Comparison of ENCODE assay signal across 1 cellular context in genomic region chr12:32135967-32136366, GRCh38.
TF ChIP-seq lines count a peak whose summit lies in the region.

No MANE protein-coding gene starts in this region.

TF ChIP-seq in HepG2, 621 proteins besides CTCF, POLR2A, EP300 and RAD21 (continued from another document and continues in another):
- TF ChIP-seq, protein P1, sequence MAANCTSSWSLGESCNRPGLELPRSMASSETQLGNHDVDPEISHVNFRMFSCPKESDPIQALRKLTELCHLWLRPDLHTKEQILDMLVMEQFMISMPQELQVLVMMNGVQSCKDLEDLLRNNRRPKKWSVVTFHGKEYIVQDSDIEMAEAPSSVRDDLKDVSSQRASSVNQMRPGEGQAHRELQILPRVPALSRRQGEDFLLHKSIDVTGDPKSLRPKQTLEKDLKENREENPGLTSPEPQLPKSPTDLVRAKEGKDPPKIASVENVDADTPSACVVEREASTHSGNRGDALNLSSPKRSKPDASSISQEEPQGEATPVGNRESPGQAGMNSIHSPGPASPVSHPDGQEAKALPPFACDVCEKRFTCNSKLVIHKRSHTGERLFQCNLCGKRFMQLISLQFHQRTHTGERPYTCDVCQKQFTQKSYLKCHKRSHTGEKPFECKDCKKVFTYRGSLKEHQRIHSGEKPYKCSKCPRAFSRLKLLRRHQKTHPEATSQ (CRISPR knock-in tag; IDR thresholded peaks at IDR 0.05; ENCODE audit: borderline replicate concordance), result no peak
- no peak for TF ChIP-seq ATF7-NPFF (CRISPR knock-in tag; IDR thresholded peaks at IDR 0.05; ENCODE audit: low read depth)
- no peak for TF ChIP-seq PRPF4 (IDR thresholded peaks at IDR 0.05; ENCODE audit: low read depth, low read length, poor library complexity, severe bottlenecking)
- no peak for TF ChIP-seq KLF6 (CRISPR knock-in tag; IDR thresholded peaks at IDR 0.05)
- peak; percentile 73; the same call in 1 of the 2 replicates for TF ChIP-seq ARID5B (CRISPR knock-in tag; IDR thresholded peaks at IDR 0.05)
- TF ChIP-seq MIER3 (CRISPR knock-in tag; IDR thresholded peaks at IDR 0.05; ENCODE audit: borderline replicate concordance), result 0 out of 2 replicates have a peak, but pooled peaks have one; percentile 31
- no peak for TF ChIP-seq MIER2 (CRISPR knock-in tag; IDR thresholded peaks at IDR 0.05)
- TF ChIP-seq ZNF260 (CRISPR knock-in tag; IDR thresholded peaks at IDR 0.05; ENCODE audit: borderline replicate concordance, low read depth), result no peak
- no peak for TF ChIP-seq HNRNPUL1 (IDR thresholded peaks at IDR 0.05; ENCODE audit: low read depth, low read length)
- no peak for TF ChIP-seq ZNF644 (CRISPR knock-in tag; IDR thresholded peaks at IDR 0.05; ENCODE audit: low read depth)
- TF ChIP-seq MTERF4 (CRISPR knock-in tag; IDR thresholded peaks at IDR 0.05), result no peak
- no peak for TF ChIP-seq GABPA (IDR thresholded peaks at IDR 0.05; ENCODE audit: low read depth, low read length)
- TF ChIP-seq GABPA (CRISPR knock-in tag; IDR thresholded peaks at IDR 0.05; ENCODE audit: low read depth), result no peak
- peak; percentile 45; the same call in 1 of the 2 replicates for TF ChIP-seq FOXA3 (CRISPR knock-in tag; IDR thresholded peaks at IDR 0.05)
- no peak for TF ChIP-seq MBD4 (IDR thresholded peaks at IDR 0.05; ENCODE audit: borderline replicate concordance, low read length)
- TF ChIP-seq ZBTB21 (CRISPR knock-in tag; IDR thresholded peaks at IDR 0.05), result peak; percentile 86
- no peak for TF ChIP-seq GTF3A (CRISPR knock-in tag; conservative IDR thresholded peaks at IDR 0.05)
- TF ChIP-seq KAT2B (IDR thresholded peaks at IDR 0.05; ENCODE audit: borderline replicate concordance, low read depth, low read length), result peak; percentile 35; the same call in 1 of the 2 replicates
- TF ChIP-seq PPARG (CRISPR knock-in tag; conservative IDR thresholded peaks at IDR 0.05), result peak; percentile 30; the same call in 1 of the 2 replicates
- TF ChIP-seq ZNF737 (CRISPR knock-in tag; IDR thresholded peaks at IDR 0.05; ENCODE audit: borderline replicate concordance), result no peak
- TF ChIP-seq ZNF83 (CRISPR knock-in tag; IDR thresholded peaks at IDR 0.05; ENCODE audit: borderline replicate concordance), result no peak
- no peak for TF ChIP-seq ZKSCAN8 (CRISPR knock-in tag; IDR thresholded peaks at IDR 0.05; ENCODE audit: borderline replicate concordance)
- no peak for TF ChIP-seq SP140L (CRISPR knock-in tag; IDR thresholded peaks at IDR 0.05; ENCODE audit: borderline replicate concordance)
- no peak for TF ChIP-seq ZBTB14 (CRISPR knock-in tag; IDR thresholded peaks at IDR 0.05)
- TF ChIP-seq GMEB2 (CRISPR knock-in tag; IDR thresholded peaks at IDR 0.05; ENCODE audit: low read depth), result no peak
- TF ChIP-seq FOXP1 (IDR thresholded peaks at IDR 0.05), result no peak
- TF ChIP-seq FOXP1 (CRISPR knock-in tag; IDR thresholded peaks at IDR 0.05), result peak; percentile 47; the same call in 1 of the 2 replicates
- no peak for TF ChIP-seq ZNF530 (CRISPR knock-in tag; IDR thresholded peaks at IDR 0.05; ENCODE audit: low read depth)
- TF ChIP-seq ZNF558 (CRISPR knock-in tag; IDR thresholded peaks at IDR 0.05; ENCODE audit: borderline replicate concordance), result no peak
- no peak for TF ChIP-seq ZNF589 (CRISPR knock-in tag; conservative IDR thresholded peaks at IDR 0.05)
- TF ChIP-seq ARID2 (CRISPR knock-in tag; IDR thresholded peaks at IDR 0.05; ENCODE audit: borderline replicate concordance), result no peak
- TF ChIP-seq ZNF562 (CRISPR knock-in tag; IDR thresholded peaks at IDR 0.05; ENCODE audit: borderline replicate concordance), result no peak
- no peak for TF ChIP-seq FOXO1 (CRISPR knock-in tag; IDR thresholded peaks at IDR 0.05)
- TF ChIP-seq, protein P2, sequence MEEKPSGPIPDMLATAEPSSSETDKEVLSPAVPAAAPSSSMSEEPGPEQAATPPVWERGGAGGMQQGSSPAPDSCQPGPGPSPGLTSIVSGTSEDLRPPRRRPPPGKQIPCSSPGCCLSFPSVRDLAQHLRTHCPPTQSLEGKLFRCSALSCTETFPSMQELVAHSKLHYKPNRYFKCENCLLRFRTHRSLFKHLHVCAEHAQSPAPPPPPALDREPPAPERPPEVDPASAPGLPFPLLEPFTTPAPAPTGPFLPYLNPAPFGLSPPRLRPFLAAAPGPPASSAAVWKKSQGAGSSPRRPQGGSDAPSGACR (CRISPR knock-in tag; IDR thresholded peaks at IDR 0.05), result no peak
- TF ChIP-seq ZNF724P (CRISPR knock-in tag; IDR thresholded peaks at IDR 0.05; ENCODE audit: borderline replicate concordance), result no peak
- no peak for TF ChIP-seq ZNF781 (CRISPR knock-in tag; IDR thresholded peaks at IDR 0.05; ENCODE audit: borderline replicate concordance, not compliant biosample characterization)
- no peak for TF ChIP-seq REXO4 (CRISPR knock-in tag; IDR thresholded peaks at IDR 0.05; ENCODE audit: borderline replicate concordance)
- no peak for TF ChIP-seq TEAD2 (CRISPR knock-in tag; IDR thresholded peaks at IDR 0.05)
- no peak for TF ChIP-seq AKAP8 (CRISPR knock-in tag; IDR thresholded peaks at IDR 0.05)
- TF ChIP-seq, protein P3, sequence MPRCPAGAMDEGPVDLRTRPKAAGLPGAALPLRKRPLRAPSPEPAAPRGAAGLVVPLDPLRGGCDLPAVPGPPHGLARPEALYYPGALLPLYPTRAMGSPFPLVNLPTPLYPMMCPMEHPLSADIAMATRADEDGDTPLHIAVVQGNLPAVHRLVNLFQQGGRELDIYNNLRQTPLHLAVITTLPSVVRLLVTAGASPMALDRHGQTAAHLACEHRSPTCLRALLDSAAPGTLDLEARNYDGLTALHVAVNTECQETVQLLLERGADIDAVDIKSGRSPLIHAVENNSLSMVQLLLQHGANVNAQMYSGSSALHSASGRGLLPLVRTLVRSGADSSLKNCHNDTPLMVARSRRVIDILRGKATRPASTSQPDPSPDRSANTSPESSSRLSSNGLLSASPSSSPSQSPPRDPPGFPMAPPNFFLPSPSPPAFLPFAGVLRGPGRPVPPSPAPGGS (CRISPR knock-in tag; IDR thresholded peaks at IDR 0.05), result no peak
- TF ChIP-seq MED1 (CRISPR knock-in tag; IDR thresholded peaks at IDR 0.05), result no peak
- no peak for TF ChIP-seq SYNCRIP (IDR thresholded peaks at IDR 0.05; ENCODE audit: insufficient read depth, low read depth, low read length)
- no peak for TF ChIP-seq PAF1 (CRISPR knock-in tag; IDR thresholded peaks at IDR 0.05)
- TF ChIP-seq ZMAT5 (CRISPR knock-in tag; IDR thresholded peaks at IDR 0.05; ENCODE audit: borderline replicate concordance, low read depth), result no peak
- TF ChIP-seq CEBPG (CRISPR knock-in tag; IDR thresholded peaks at IDR 0.05), result peak; percentile 78
- no peak for TF ChIP-seq PHF8 (CRISPR knock-in tag; IDR thresholded peaks at IDR 0.05)
- TF ChIP-seq XRCC5 (optimal IDR thresholded peaks at IDR 0.05; ENCODE audit: low read length), result no peak
- TF ChIP-seq ZNF451 (CRISPR knock-in tag; IDR thresholded peaks at IDR 0.05), result no peak
- TF ChIP-seq HOXA7 (CRISPR knock-in tag; IDR thresholded peaks at IDR 0.05), result no peak
- TF ChIP-seq ZSCAN12 (CRISPR knock-in tag; IDR thresholded peaks at IDR 0.05), result no peak
- TF ChIP-seq ZNF234 (CRISPR knock-in tag; conservative IDR thresholded peaks at IDR 0.05), result no peak
- TF ChIP-seq ZNF629 (CRISPR knock-in tag; conservative IDR thresholded peaks at IDR 0.05), result peak; percentile 77
- no peak for TF ChIP-seq ZNF720 (CRISPR knock-in tag; IDR thresholded peaks at IDR 0.05)
- TF ChIP-seq ZNF350 (CRISPR knock-in tag; IDR thresholded peaks at IDR 0.05; ENCODE audit: borderline replicate concordance, low read depth), result no peak
- no peak for TF ChIP-seq TRAFD1 (CRISPR knock-in tag; IDR thresholded peaks at IDR 0.05; ENCODE audit: borderline replicate concordance)
- no peak for TF ChIP-seq ZFP62 (CRISPR knock-in tag; IDR thresholded peaks at IDR 0.05)
- no peak for TF ChIP-seq RFXAP (CRISPR knock-in tag; IDR thresholded peaks at IDR 0.05; ENCODE audit: borderline replicate concordance)
- TF ChIP-seq ZNF543 (CRISPR knock-in tag; IDR thresholded peaks at IDR 0.05), result no peak
- no peak for TF ChIP-seq DMAP1 (CRISPR knock-in tag; IDR thresholded peaks at IDR 0.05)
- no peak for TF ChIP-seq ZNF276 (CRISPR knock-in tag; IDR thresholded peaks at IDR 0.05; ENCODE audit: low read depth)
- no peak for TF ChIP-seq FOXM1 (CRISPR knock-in tag; IDR thresholded peaks at IDR 0.05)
